Comparison of ENCODE assay signal across 11 cellular contexts in genomic region chr16:4659363-4660353, GRCh38. TPM values are rescaled to one million over a fixed set of nuclear protein-coding genes. Genes with fewer than 3 reads are reported as not detected.
DNase-seq lines count a peak whose midpoint lies in the region; ATAC-seq, FAIRE-seq and TF ChIP-seq lines count a peak whose summit lies in the region.
"Had no signal": no experiment of that assay in that cellular context is flagged by ENCODE, and none has a peak within 500 bp of the region (broad histone marks: within the 10 kb centered on the region; RNA-seq: fewer than 3 reads in every experiment).

No MANE protein-coding gene starts in this region.

- peaks cover 49% of the 10 kb centered on the region for H3K4me1 Mint-ChIP-seq in stimulated activated naive CD8-positive, alpha-beta T cell treated with anti-CD3 and anti-CD28 coated beads, Interleukin-15, Interleukin-2, amounts not matched to agents 100 ng/mL and 50 ng/mL, for 24 hours (ENCODE audit: low read depth)
- peaks cover 31 to 65% (median 59%) of the 10 kb centered on the region in 7 donors for H3K4me1 Mint-ChIP-seq in naive thymus-derived CD4-positive, alpha-beta T cell

- no peaks in the 10 kb centered on the region for H3K9me3 Mint-ChIP-seq in stimulated activated naive CD8-positive, alpha-beta T cell treated with anti-CD3 and anti-CD28 coated beads, Interleukin-15, Interleukin-2, amounts not matched to agents 100 ng/mL and 50 ng/mL, for 24 hours
- H3K9me3 Mint-ChIP-seq in naive thymus-derived CD4-positive, alpha-beta T cell, result no peaks in the 10 kb centered on the region

- POLR2A ChIA-PET in K562 (lab: Yijun Ruan, JAX), result interaction anchor here (0.6 to 0.7 kb wide), 2 partner anchors 9 to 43 kb away, joined by 3 to 4 read pairs; no protein-coding TSS in a partner anchor
- POLR2A ChIA-PET in naive thymus-derived CD4-positive, alpha-beta T cell (lab: Charles Lee), result interaction anchor here (0.9 to 2.9 kb wide), 7 partner anchors 9 to 75 kb away, joined by 3 to 10 read pairs (median 5); partner anchors contain the start of genes ANKS3 and DNAAF8

- H3K27me3 ChIP-seq in K562 (ENCODE audit: control insufficient read depth in 2 of 2, insufficient read depth in 2 of 2, low read length in 2 of 2), result no peaks in the 10 kb centered on the region
- no peaks in the 10 kb centered on the region for H3K27me3 ChIP-seq in naive thymus-derived CD4-positive, alpha-beta T cell (ENCODE audit: control insufficient read depth in 2 of 2, insufficient read depth in 2 of 2, low read length in 2 of 2)
- H3K27me3 ChIP-seq: BE2C, tibial nerve had no signal

- no peaks in the 10 kb centered on the region for H3K27me3 Mint-ChIP-seq in stimulated activated naive CD8-positive, alpha-beta T cell treated with anti-CD3 and anti-CD28 coated beads, Interleukin-15, Interleukin-2, amounts not matched to agents 100 ng/mL and 50 ng/mL, for 24 hours
- no peaks in the 10 kb centered on the region for H3K27me3 Mint-ChIP-seq in naive thymus-derived CD4-positive, alpha-beta T cell

- no peak for ATAC-seq in stimulated activated naive CD8-positive, alpha-beta T cell treated with anti-CD3 and anti-CD28 coated beads, Interleukin-15, Interleukin-2, amounts not matched to agents 100 U/mL and 50 U/mL, for 24 hours
- no peak for ATAC-seq in K562
- ATAC-seq in naive thymus-derived CD4-positive, alpha-beta T cell, result no peak
- no peak for ATAC-seq in GM21381 (IDR thresholded peaks at IDR 0.05; ENCODE audit: unreplicated experiment)

- no peak for TF ChIP-seq EP300 in K562 (IDR thresholded peaks at IDR 0.05; ENCODE audit: low read length)

- H3K4me3 Mint-ChIP-seq in stimulated activated naive CD8-positive, alpha-beta T cell treated with anti-CD3 and anti-CD28 coated beads, Interleukin-15, Interleukin-2, amounts not matched to agents 100 ng/mL and 50 ng/mL, for 24 hours, result no peak overlapping the region
- H3K4me3 Mint-ChIP-seq in naive thymus-derived CD4-positive, alpha-beta T cell, result peak overlapping the region in 9 of 10 donors; percentile 29 to 66 (median 62)

- H3K36me3 ChIP-seq in K562 (ENCODE audit: control insufficient read depth, insufficient read depth, low read length), result peaks cover 53% of the 10 kb centered on the region; the same call in 2 of the 3 replicates
- H3K36me3 ChIP-seq in naive thymus-derived CD4-positive, alpha-beta T cell (ENCODE audit: control insufficient read depth in 2 of 3, insufficient read depth in 3 of 3, low read length in 3 of 3), result peaks cover 0 to 30% (median 0%) of the 10 kb centered on the region in 3 experiments

- H3K9ac ChIP-seq in K562 (ENCODE audit: insufficient read depth in 1 of 2, low read depth in 2 of 2, low read length in 2 of 2), result peak overlapping the region in 1 of 2 experiments; percentile 17; a peak in 1 of 4 replicates

- no peak for TF ChIP-seq RAD21 in K562 (CRISPR knock-in tag; conservative IDR thresholded peaks at IDR 0.05 in 1 of 2, IDR thresholded peaks at IDR 0.05 in 1 of 2)

- peak overlapping the region; percentile 67 for H3K27ac Mint-ChIP-seq in stimulated activated naive CD8-positive, alpha-beta T cell treated with anti-CD3 and anti-CD28 coated beads, Interleukin-15, Interleukin-2, amounts not matched to agents 100 ng/mL and 50 ng/mL, for 24 hours
- peak overlapping the region; percentile 62 to 96 (median 92) for H3K27ac Mint-ChIP-seq in naive thymus-derived CD4-positive, alpha-beta T cell

- H4K20me1 ChIP-seq in K562 (replicated peaks; ENCODE audit: control insufficient read depth, insufficient read depth, low read length), result no peaks in the 10 kb centered on the region; the same call in 1 of the 2 replicates

- no peak for TF ChIP-seq POLR2A in K562 (conservative IDR thresholded peaks at IDR 0.05)

- H3K79me2 ChIP-seq in K562 (ENCODE audit: control insufficient read depth, insufficient read depth, low read length), result no peaks in the 10 kb centered on the region

- H3K36me3 Mint-ChIP-seq in stimulated activated naive CD8-positive, alpha-beta T cell treated with anti-CD3 and anti-CD28 coated beads, Interleukin-15, Interleukin-2, amounts not matched to agents 100 ng/mL and 50 ng/mL, for 24 hours (ENCODE audit: low read depth), result peaks cover 13% of the 10 kb centered on the region
- peaks cover 0 to 21% (median 0%) of the 10 kb centered on the region in 5 donors for H3K36me3 Mint-ChIP-seq in naive thymus-derived CD4-positive, alpha-beta T cell

- BruUV-seq in K562 (replicated peaks; lab: Mats Ljungman, UMichigan), result no TSS peak

- H3K4me1 ChIP-seq in K562 (replicated peaks in 1 of 2; ENCODE audit: control insufficient read depth in 2 of 2, insufficient read depth in 2 of 2, low read length in 2 of 2), result peaks cover 0 to 36% of the 10 kb centered on the region in 2 experiments; a peak in 2 of 5 replicates
- peaks cover 27 to 56% of the 10 kb centered on the region in 2 donors for H3K4me1 ChIP-seq in naive thymus-derived CD4-positive, alpha-beta T cell (ENCODE audit: control insufficient read depth in 2 of 2, insufficient read depth in 2 of 2, low read length in 2 of 2)

- DNase-seq in stimulated activated naive CD8-positive, alpha-beta T cell treated with anti-CD3 and anti-CD28 coated beads, Interleukin-15, Interleukin-2, amounts not matched to agents 100 U/mL and 50 U/mL, for 24 hours, result no peak
- DNase-seq in K562 (ENCODE audit: extremely low read depth in 1 of 4, low spot score in 3 of 4), result no peak
- no peak for DNase-seq in naive thymus-derived CD4-positive, alpha-beta T cell
- DNase-seq in germinal center (ENCODE audit: low spot score), result no peak
- DNase-seq in AG08396 (ENCODE audit: low spot score), result no peak
- DNase-seq: mesendoderm, NCI-H2081 treated with DMSO at 0.1 percent for 48 hours had no signal

- TF ChIP-seq CTCF in K562 (IDR thresholded peaks at IDR 0.05 in 2 of 3, conservative IDR thresholded peaks at IDR 0.05 in 1 of 3; ENCODE audit: insufficient read depth in 2 of 3, low read depth in 1 of 3, low read length in 3 of 3), result no peak

- no peak overlapping the region for H3K27ac ChIP-seq in K562 (ENCODE audit: extremely low read depth, low read depth, low read length)
- peak overlapping the region; percentile 74 for H3K27ac ChIP-seq in naive thymus-derived CD4-positive, alpha-beta T cell (ENCODE audit: low read depth, low read length)

- intact Hi-C loops in K562 (cut with micrococcal nuclease), result no loop called here
- intact Hi-C loops in naive thymus-derived CD4-positive, alpha-beta T cell (cut with micrococcal nuclease), result loop anchor here (2.0 to 5.0 kb wide), 3 partner anchors 17 to 73 kb away; partner anchors contain the start of genes ANKS3 (in 1 of the 2), DNAAF8 (in 1 of the 2) and NUDT16L1 (in 1 of the 2)

- FAIRE-seq in K562 (lab: Jason Lieb, UNC), result no peak

- no peak overlapping the region for H3K4me2 ChIP-seq in K562 (ENCODE audit: insufficient read depth, low read length)

- H3K4me3 ChIP-seq in K562, result no peak overlapping the region
- no peak overlapping the region for H3K4me3 ChIP-seq in naive thymus-derived CD4-positive, alpha-beta T cell (ENCODE audit: low read length)
- H3K4me3 ChIP-seq: tibial nerve had no signal

- H3K9me3 ChIP-seq in K562 (replicated peaks; ENCODE audit: control insufficient read depth, insufficient read depth, low read depth, low read length), result no peaks in the 10 kb centered on the region
- H3K9me3 ChIP-seq in naive thymus-derived CD4-positive, alpha-beta T cell (ENCODE audit: control insufficient read depth in 2 of 3, low read length in 3 of 3), result no peaks in the 10 kb centered on the region
- H3K9me3 ChIP-seq: BE2C, tibial nerve had no signal

- no peak overlapping the region for H2AFZ ChIP-seq in K562 (ENCODE audit: low read depth, low read length)

- CTCF ChIA-PET in K562 (lab: Yijun Ruan, JAX; ENCODE audit: low intra/inter-chr PET ratio), result no interaction called here
- CTCF ChIA-PET in naive thymus-derived CD4-positive, alpha-beta T cell (lab: Charles Lee), result interaction anchor here (0.6 to 1.3 kb wide), 4 partner anchors 9 to 153 kb away, joined by 3 to 6 read pairs (median 4); partner anchors contain the start of gene MGRN1

- 90% methylated on average over 21 of the region's 29 CpGs for WGBS in K562 (ENCODE audit: insufficient coverage, low coverage, missing lambda C conversion rate)

- in situ Hi-C loops in K562 (cut with MboI), result no loop called here

- H3K9me1 ChIP-seq in K562 (ENCODE audit: control insufficient read depth, insufficient read depth, low read length), result no peaks in the 10 kb centered on the region

RNA-seq across cellular contexts. Expression of gene NUDT16L1, which starts 33.7 kb away (rescaled TPM):
- 12.3 and 32.4 TPM in 2 replicates for total RNA-seq in K562 (2011; cell fraction: chromatin; rRNA removed; ENCODE audit: low replicate concordance)
- 30.5 and 32.1 TPM in 2 replicates for total RNA-seq in K562 (2011; cell fraction: nucleolus; rRNA removed)
- total RNA-seq in K562 (2011; cell fraction: nucleoplasm; rRNA removed), result 19.6 TPM in 2 replicates
- total RNA-seq in K562 (2014; rRNA removed), result 35.7 and 37.0 TPM in 2 replicates
- 5.9 and 8.6 TPM in 2 replicates for total RNA-seq in K562 (2014; rRNA removed; fragmentation: Illumina TruSeq; extraction: Trizol)
- total RNA-seq in K562 (2015; rRNA removed; fragmentation: Illumina TruSeq; extraction: Trizol), result 13.7 and 13.8 TPM in 2 replicates
- total RNA-seq in K562 (2021), result 33.1 and 34.9 TPM in 2 replicates
- 14.6 and 20.1 TPM in 2 replicates for polyA plus RNA-seq in K562 (2011; rRNA removed)
- 25.7 and 57.0 TPM in 2 replicates for polyA plus RNA-seq in K562 (2011; cell fraction: cytosol; rRNA removed)
- 28.9 and 31.1 TPM in 2 replicates for polyA plus RNA-seq in K562 (2011; cell fraction: nucleus; rRNA removed)
- polyA plus RNA-seq in K562 (2012), result 18.7 and 22.2 TPM in 2 replicates
- polyA plus RNA-seq in K562 (2014; fragmentation: Illumina TruSeq; extraction: Trizol), result 10.1 and 14.7 TPM in 2 replicates
- polyA plus RNA-seq in K562 (2014; fragmentation: Nextera tagmentation; extraction: Ambion mirVana), result 1 to 10 TPM; 1.4 to 1.9 TPM
- polyA plus RNA-seq in K562 (2014; rRNA removed), result 37.6 and 39.9 TPM in 2 replicates
- polyA minus RNA-seq in K562 (2011; rRNA and poly(A)+ RNA removed), result 4.1 and 5.1 TPM in 2 replicates
- polyA minus RNA-seq in K562 (2011; cell fraction: cytosol; rRNA and poly(A)+ RNA removed), result 7.0 and 11.2 TPM in 2 replicates
- 10.1 and 11.6 TPM in 2 replicates for polyA minus RNA-seq in K562 (2011; cell fraction: nucleus; rRNA and poly(A)+ RNA removed)
- total RNA-seq in naive thymus-derived CD4-positive, alpha-beta T cell, result 10 to 100 TPM; 42.8 to 65.4 (median 53.3) TPM
- polyA plus RNA-seq in naive thymus-derived CD4-positive, alpha-beta T cell, result 100 to 1,000 TPM; 104 to 133 TPM

RNA-seq across cellular contexts. Expression of gene MGRN1, which starts 35.0 kb away (rescaled TPM):
- total RNA-seq in K562 (2011; cell fraction: chromatin; rRNA removed; ENCODE audit: low replicate concordance), result 41.1 and 92.0 TPM in 2 replicates
- 34.2 and 37.4 TPM in 2 replicates for total RNA-seq in K562 (2011; cell fraction: nucleolus; rRNA removed)
- 33.4 and 44.4 TPM in 2 replicates for total RNA-seq in K562 (2011; cell fraction: nucleoplasm; rRNA removed)
- 11.6 and 15.7 TPM in 2 replicates for total RNA-seq in K562 (2014; rRNA removed)
- 3.4 and 3.5 TPM in 2 replicates for total RNA-seq in K562 (2014; rRNA removed; fragmentation: Illumina TruSeq; extraction: Trizol)
- total RNA-seq in K562 (2015; rRNA removed; fragmentation: Illumina TruSeq; extraction: Trizol), result 6.0 and 6.8 TPM in 2 replicates
- 35.2 and 37.9 TPM in 2 replicates for total RNA-seq in K562 (2021)
- 2.7 and 5.0 TPM in 2 replicates for polyA plus RNA-seq in K562 (2011; rRNA removed)
- 2.9 and 4.6 TPM in 2 replicates for polyA plus RNA-seq in K562 (2011; cell fraction: cytosol; rRNA removed)
- polyA plus RNA-seq in K562 (2011; cell fraction: nucleus; rRNA removed), result 15.2 and 25.7 TPM in 2 replicates
- 21.1 and 24.5 TPM in 2 replicates for polyA plus RNA-seq in K562 (2012)
- 8.5 and 17.4 TPM in 2 replicates for polyA plus RNA-seq in K562 (2014; fragmentation: Illumina TruSeq; extraction: Trizol)
- under 1 TPM; 0.15 to 0.27 TPM for polyA plus RNA-seq in K562 (2014; fragmentation: Nextera tagmentation; extraction: Ambion mirVana)
- polyA plus RNA-seq in K562 (2014; rRNA removed), result 11.2 and 13.0 TPM in 2 replicates
- 5.9 and 6.1 TPM in 2 replicates for polyA minus RNA-seq in K562 (2011; rRNA and poly(A)+ RNA removed)
- polyA minus RNA-seq in K562 (2011; cell fraction: cytosol; rRNA and poly(A)+ RNA removed), result 14.1 and 21.3 TPM in 2 replicates
- polyA minus RNA-seq in K562 (2011; cell fraction: nucleus; rRNA and poly(A)+ RNA removed), result 10.2 and 16.8 TPM in 2 replicates
- total RNA-seq in naive thymus-derived CD4-positive, alpha-beta T cell, result 100 to 1,000 TPM in 1 of 5 experiments, 10 to 100 TPM in 4; 62.6 to 103 (median 81.2) TPM
- polyA plus RNA-seq in naive thymus-derived CD4-positive, alpha-beta T cell, result 1 to 10 TPM; 4.9 to 10.0 TPM

RNA-seq across cellular contexts. Expression of gene UBALD1, which starts 45.0 kb away (rescaled TPM):
- total RNA-seq in K562 (2011; cell fraction: chromatin; rRNA removed; ENCODE audit: low replicate concordance), result 16.0 and 57.6 TPM in 2 replicates
- total RNA-seq in K562 (2011; cell fraction: nucleolus; rRNA removed), result 61.3 and 65.9 TPM in 2 replicates
- total RNA-seq in K562 (2011; cell fraction: nucleoplasm; rRNA removed), result 23.4 and 28.0 TPM in 2 replicates
- total RNA-seq in K562 (2014; rRNA removed) (22.4 and 26.6 TPM in 2 replicates), K562 (2014; rRNA removed; fragmentation: Illumina TruSeq; extraction: Trizol) (0.86 and 1.3 TPM in 2 replicates), K562 (2015; rRNA removed; fragmentation: Illumina TruSeq; extraction: Trizol) (6.2 and 7.5 TPM in 2 replicates), K562 (2021) (31.7 and 38.0 TPM in 2 replicates)
- polyA plus RNA-seq in K562 (2011; rRNA removed) (3.7 and 7.3 TPM in 2 replicates), K562 (2014; fragmentation: Illumina TruSeq; extraction: Trizol) (3.8 and 10.5 TPM in 2 replicates), K562 (2014; fragmentation: Nextera tagmentation; extraction: Ambion mirVana) (not detected), K562 (2014; rRNA removed) (21.8 and 26.0 TPM in 2 replicates)
- polyA plus RNA-seq in K562 (2011; cell fraction: cytosol; rRNA removed), result 6.4 and 24.1 TPM in 2 replicates
- polyA plus RNA-seq in K562 (2011; cell fraction: nucleus; rRNA removed), result 16.0 and 47.0 TPM in 2 replicates
- polyA plus RNA-seq in K562 (2012), result 33.6 and 39.2 TPM in 2 replicates
- polyA minus RNA-seq in K562 (2011; rRNA and poly(A)+ RNA removed), result 0.87 and 1.6 TPM in 2 replicates
- polyA minus RNA-seq in K562 (2011; cell fraction: cytosol; rRNA and poly(A)+ RNA removed), result 6.5 and 9.3 TPM in 2 replicates
- 12.0 and 17.2 TPM in 2 replicates for polyA minus RNA-seq in K562 (2011; cell fraction: nucleus; rRNA and poly(A)+ RNA removed)
- 10 to 100 TPM; 21.8 to 36.5 (median 29.7) TPM for total RNA-seq in naive thymus-derived CD4-positive, alpha-beta T cell
- 1 to 10 TPM; 1.6 to 2.5 TPM for polyA plus RNA-seq in naive thymus-derived CD4-positive, alpha-beta T cell
